ENCODE assay signal across 17 cellular contexts in genomic region chr11:115925568-115925904, GRCh38.
"Had no signal": no experiment of that assay in that cellular context is flagged by ENCODE, and none has a peak within 500 bp of the region (broad histone marks: within the 10 kb centered on the region; RNA-seq: fewer than 3 reads in every experiment).

No MANE protein-coding gene starts in this region.

- H3K36me3 Mint-ChIP-seq: activated naive CD8-positive, alpha-beta T cell treated with anti-CD3 and anti-CD28 coated beads, Interleukin-2, amount 10 ng/mL, durations not matched to agents 7 days and 5 days; naive thymus-derived CD4-positive, alpha-beta T cell; WTC11 had no signal

- H3K9ac ChIP-seq: parathyroid adenoma had no signal

- H3K9me3 ChIP-seq: left ventricle myocardium inferior, mucosa of descending colon, neutrophil had no signal

- H3K27me3 ChIP-seq: neutrophil had no signal

- H3K4me1 ChIP-seq: parathyroid adenoma had no signal

- H3K4me1 Mint-ChIP-seq: activated naive CD8-positive, alpha-beta T cell treated with anti-CD3 and anti-CD28 coated beads, Interleukin-2, amount 10 ng/mL, durations not matched to agents 7 days and 5 days had no signal

- H3K27ac Mint-ChIP-seq: activated naive CD8-positive, alpha-beta T cell treated with anti-CD3 and anti-CD28 coated beads, Interleukin-2, amount 10 ng/mL, durations not matched to agents 7 days and 5 days; naive thymus-derived CD4-positive, alpha-beta T cell; WTC11 had no signal

- H3K4me3 Mint-ChIP-seq: activated naive CD8-positive, alpha-beta T cell treated with anti-CD3 and anti-CD28 coated beads, Interleukin-2, amount 10 ng/mL, durations not matched to agents 7 days and 5 days; naive thymus-derived CD4-positive, alpha-beta T cell; WTC11 had no signal

- ATAC-seq: WTC11 had no signal

- H3K36me3 ChIP-seq: left ventricle myocardium inferior, neutrophil had no signal

- DNase-seq: activated effector memory CD4-positive, alpha-beta T cell treated with anti-CD3 and anti-CD28 coated beads, Interleukin-2, amount 50 U/mL, for 16 hours; activated naive CD8-positive, alpha-beta T cell treated with anti-CD3 and anti-CD28 coated beads, Interleukin-2, amount 10 ng/mL, durations not matched to agents 7 days and 5 days; anterior cingulate cortex; cortex of kidney; effector CD8-positive, alpha-beta T cell; foreskin fibroblast; glutamatergic neuron; hypothalamus; kidney; left ventricle myocardium inferior; mucosa of descending colon; stimulated activated naive CD4-positive, alpha-beta T cell; SW 1271 had no signal

- H2AFZ ChIP-seq: parathyroid adenoma had no signal

- H3K27ac ChIP-seq: left ventricle myocardium inferior, neutrophil, parathyroid adenoma had no signal

- H3K4me3 ChIP-seq: left ventricle myocardium inferior, mucosa of descending colon had no signal
